ENCODE assay signal across 8 cellular contexts in the genomic region with DNA sequence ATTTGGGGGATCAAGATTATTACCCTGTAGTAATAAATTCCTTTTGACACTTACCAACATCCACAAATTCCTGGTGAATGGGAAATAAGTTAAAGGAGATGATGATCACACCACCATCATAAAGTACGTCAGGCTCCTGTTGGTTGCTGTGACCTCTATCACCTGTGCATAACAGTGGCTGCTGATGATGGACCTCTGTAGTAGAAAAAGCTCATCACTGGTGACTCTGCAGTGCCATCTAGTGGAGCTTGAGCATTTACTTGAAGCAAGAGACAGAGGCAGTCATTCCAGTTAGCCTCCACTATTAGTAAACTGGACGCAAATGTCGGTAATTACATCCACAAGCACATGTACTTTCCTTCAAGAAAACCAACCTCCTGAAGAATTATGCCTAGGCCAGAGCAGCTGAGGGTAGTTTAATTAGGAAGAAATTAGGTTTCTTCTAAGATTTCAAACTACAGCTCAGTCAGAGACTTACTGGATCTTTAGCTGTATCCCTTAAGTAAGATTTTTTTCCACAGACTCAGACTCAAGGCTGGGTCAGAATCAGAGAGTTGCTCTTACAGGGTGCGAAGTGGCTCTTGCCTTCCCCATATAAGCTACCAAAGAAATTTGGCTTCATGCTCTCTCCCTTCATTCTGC.
A peak's percentile ranks its signal among the peaks of the same experiment; 100 is the strongest.
DNase-seq lines count a peak whose midpoint lies in the region; ATAC-seq and TF ChIP-seq lines count a peak whose summit lies in the region.

No MANE protein-coding gene starts in this region.

- H3K36me3 ChIP-seq in GM06990 (ENCODE audit: control insufficient read depth, insufficient read depth, low read length) = no peaks in the 10 kb centered on the region

- no peak overlapping the region for H3K4me3 ChIP-seq in GM06990 (replicated peaks; ENCODE audit: low read depth, low read length)
- H3K4me3 ChIP-seq in astrocyte of the cerebellum (ENCODE audit: low read depth, low read length) = no peak overlapping the region

- TF ChIP-seq CTCF in GM06990 (IDR thresholded peaks at IDR 0.05; ENCODE audit: insufficient read depth, low read length, poor library complexity, severe bottlenecking) (peak; percentile 71), astrocyte of the cerebellum (IDR thresholded peaks at IDR 0.05; ENCODE audit: low read depth, low read length, missing control alignments) (peak; percentile 82)

- no peaks in the 10 kb centered on the region; the same call in 1 of the 2 replicates for H3K27me3 ChIP-seq in GM06990 (replicated peaks; ENCODE audit: control insufficient read depth, insufficient read depth, low read length)

- peak; percentile 33 for DNase-seq in GM06990 (ENCODE audit: extremely low read depth, insufficient read length)
- DNase-seq in NCI-H146 (lab: John Stamatoyannopoulos, UW) = peak; percentile 85
- peak; percentile 52 for DNase-seq in T follicular helper cell (ENCODE audit: low read depth)
- DNase-seq in astrocyte of the cerebellum (ENCODE audit: low read depth) = peak; percentile 95
- DNase-seq in hypothalamus (lab: John Stamatoyannopoulos, UW) = peak in 33 of 51 donors; percentile 6 to 83 (median 50)
- DNase-seq in smooth muscle cell of the brain vasculature (ENCODE audit: low read depth, low spot score) = peak; percentile 87

- peak; percentile 78 for ATAC-seq in HG02623 (IDR thresholded peaks at IDR 0.05; ENCODE audit: unreplicated experiment)
- no peak for ATAC-seq in HG02678 (IDR thresholded peaks at IDR 0.05; ENCODE audit: unreplicated experiment)

- in situ Hi-C loops in astrocyte of the cerebellum (cut with HindIII; ENCODE audit: low sequenced_read_pairs) = no loop called here

Comparison
In these comparisons a context has a peak if more than half of its experiments do, and no peak if none do; other contexts are left out.
1. DNase-seq: peak in every context shown above with its lines; median percentile 95 in astrocyte of the cerebellum; 87 in smooth muscle cell of the brain vasculature; 85 in NCI-H146; 52 in T follicular helper cell; 50 in hypothalamus; 33 in GM06990.